7 cellular contexts compared by ENCODE assay signal in genomic region chrX:39211501-39211900, GRCh38.
"Had no signal": no experiment of that assay in that cellular context is flagged by ENCODE, and none has a peak within 500 bp of the region (broad histone marks: within the 10 kb centered on the region; RNA-seq: fewer than 3 reads in every experiment).

No MANE protein-coding gene starts in this region.

- H2AFZ ChIP-seq: GM23338 had no signal

- H3K4me3 ChIP-seq: GM23338 had no signal

- H3K9me3 Mint-ChIP-seq: GM23338 had no signal

- H3K4me3 Mint-ChIP-seq: GM23338, H9 had no signal

- H3K4me1 Mint-ChIP-seq: H9 had no signal

- FAIRE-seq: H1, H54, HTR-8/SVneo had no signal

- DNase-seq: H9, HCEC 1CT, IMR-90 had no signal

- H3K27ac Mint-ChIP-seq: GM23338, H9 had no signal

- ATAC-seq: GM23338 had no signal

- H3K4me2 ChIP-seq: GM23338 had no signal
